ENCODE assay signal across 39 cellular contexts in the genomic region with DNA sequence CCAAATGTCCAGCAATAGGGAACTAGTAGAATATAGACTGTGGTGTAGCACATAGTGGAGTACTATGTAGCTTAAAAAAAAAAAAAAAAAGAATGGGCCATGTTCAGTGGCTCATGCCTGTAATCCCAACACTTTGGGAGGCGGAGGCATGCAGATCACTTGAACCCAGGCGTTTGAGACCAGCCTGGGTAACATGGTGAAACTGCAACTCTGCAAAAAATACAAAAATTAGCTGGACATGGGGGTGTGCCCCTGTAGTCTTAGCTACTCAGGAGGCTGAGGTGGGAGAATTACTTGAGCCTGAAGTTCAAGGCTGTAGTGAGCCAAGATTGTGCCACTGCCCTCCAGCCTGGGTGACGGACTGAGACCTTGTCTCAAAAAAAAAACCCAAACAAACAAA.
"Had no signal": no experiment of that assay in that cellular context is flagged by ENCODE, and none has a peak within 500 bp of the region (broad histone marks: within the 10 kb centered on the region; RNA-seq: fewer than 3 reads in every experiment).

No MANE protein-coding gene starts in this region.

- H3K4me1 ChIP-seq: ascending aorta, breast epithelium had no signal

- H3K27me3 Mint-ChIP-seq: activated naive CD4-positive, alpha-beta T cell treated with anti-CD3 and anti-CD28 coated beads, Interleukin-2, amount 50 U/mL, for 24 hours; activated naive CD8-positive, alpha-beta T cell; activated naive CD8-positive, alpha-beta T cell treated with anti-CD3 and anti-CD28 coated beads for 36 hours; activated T-cell treated with anti-CD3 and anti-CD28 coated beads, Interleukin-2, amount 50 U/mL, for 24 hours; activated T-helper 17 cell treated with anti-CD3 and anti-CD28 coated beads, Interleukin-2, amount 50 U/mL, for 72 hours; brain; central memory CD8-positive, alpha-beta T cell had no signal

- H3K9me3 ChIP-seq: adrenal gland, ascending aorta, body of pancreas, breast epithelium had no signal

- H3K27me3 ChIP-seq: adrenal gland, ascending aorta, body of pancreas, brain microvascular endothelial cell, breast epithelium, cardiac muscle cell had no signal

- FAIRE-seq: astrocyte, bronchial epithelial cell had no signal

- H3K4me3 Mint-ChIP-seq: activated naive CD4-positive, alpha-beta T cell treated with anti-CD3 and anti-CD28 coated beads for 36 hours; activated naive CD4-positive, alpha-beta T cell treated with anti-CD3 and anti-CD28 coated beads, Interleukin-2, amount 10 ng/mL, durations not matched to agents 7 days and 5 days; activated naive CD4-positive, alpha-beta T cell treated with anti-CD3 and anti-CD28 coated beads, Interleukin-2, amount 50 U/mL, for 24 hours; activated naive CD8-positive, alpha-beta T cell; activated naive CD8-positive, alpha-beta T cell treated with anti-CD3 and anti-CD28 coated beads for 36 hours; activated naive CD8-positive, alpha-beta T cell treated with anti-CD3 and anti-CD28 coated beads, Interleukin-2, amount 10 ng/mL, durations not matched to agents 7 days and 5 days; activated naive CD8-positive, alpha-beta T cell treated with anti-CD3 and anti-CD28 coated beads, Interleukin-2, amount 50 U/mL, for 24 hours; activated T-cell treated with anti-CD3 and anti-CD28 coated beads, Interleukin-2, amount 50 U/mL, for 24 hours; activated T-cell treated with anti-CD3 and anti-CD28 coated beads, Interleukin-2, amount 50 U/mL, for 4 hours; activated T-cell treated with anti-CD3 and anti-CD28 coated beads, Interleukin-2, amount 50 U/mL, for 72 hours; activated T-helper 1 cell treated with anti-CD3 and anti-CD28 coated beads, Interleukin-12 subunit alpha, Interleukin-12 subunit beta, Interleukin-2, Interleukin-4 antibody, amounts not matched to agents 30 ng/mL and 10 ng/mL and 1 ng/mL, durations not matched to agents 14 hours and 24 hours and 36 hours; activated T-helper 17 cell treated with anti-CD3 and anti-CD28 coated beads, Interleukin-2, amount 50 U/mL, for 72 hours; brain; central memory CD8-positive, alpha-beta T cell had no signal

- H3K9me3 Mint-ChIP-seq: activated naive CD4-positive, alpha-beta T cell treated with anti-CD3 and anti-CD28 coated beads, Interleukin-2, amount 10 ng/mL, durations not matched to agents 7 days and 5 days; activated naive CD4-positive, alpha-beta T cell treated with anti-CD3 and anti-CD28 coated beads, Interleukin-2, amount 50 U/mL, for 24 hours; activated naive CD4-positive, alpha-beta T cell treated with anti-CD3 and anti-CD28 coated beads, Interleukin-2, amount 50 U/mL, for 72 hours; activated T-cell treated with anti-CD3 and anti-CD28 coated beads, Interleukin-2, amount 50 U/mL, for 24 hours; activated T-cell treated with anti-CD3 and anti-CD28 coated beads, Interleukin-2, amount 50 U/mL, for 4 hours; activated T-cell treated with anti-CD3 and anti-CD28 coated beads, Interleukin-2, amount 50 U/mL, for 72 hours; activated T-helper 17 cell treated with anti-CD3 and anti-CD28 coated beads, Interleukin-2, amount 50 U/mL, for 72 hours; central memory CD8-positive, alpha-beta T cell had no signal

- H3K4me1 Mint-ChIP-seq: activated naive CD4-positive, alpha-beta T cell treated with anti-CD3 and anti-CD28 coated beads, Interleukin-2, amount 10 ng/mL, durations not matched to agents 7 days and 5 days; activated naive CD4-positive, alpha-beta T cell treated with anti-CD3 and anti-CD28 coated beads, Interleukin-2, amount 50 U/mL, for 24 hours; activated naive CD8-positive, alpha-beta T cell treated with anti-CD3 and anti-CD28 coated beads for 36 hours; activated naive CD8-positive, alpha-beta T cell treated with anti-CD3 and anti-CD28 coated beads, Interleukin-2, amount 10 ng/mL, durations not matched to agents 7 days and 5 days; activated T-helper 17 cell treated with anti-CD3 and anti-CD28 coated beads, Interleukin-2, amount 50 U/mL, for 72 hours had no signal

- H3K4me3 ChIP-seq: adrenal gland, ascending aorta, body of pancreas, breast epithelium, cardiac muscle cell had no signal

- H3K27ac ChIP-seq: adrenal gland, ascending aorta, body of pancreas, brain microvascular endothelial cell, breast epithelium, cardiac muscle cell had no signal

- H3K27ac Mint-ChIP-seq: activated naive CD4-positive, alpha-beta T cell treated with anti-CD3 and anti-CD28 coated beads for 36 hours; activated naive CD4-positive, alpha-beta T cell treated with anti-CD3 and anti-CD28 coated beads, Interleukin-2, amount 10 ng/mL, durations not matched to agents 7 days and 5 days; activated naive CD4-positive, alpha-beta T cell treated with anti-CD3 and anti-CD28 coated beads, Interleukin-2, amount 50 U/mL, for 24 hours; activated naive CD4-positive, alpha-beta T cell treated with anti-CD3 and anti-CD28 coated beads, Interleukin-2, amount 50 U/mL, for 72 hours; activated naive CD8-positive, alpha-beta T cell; activated naive CD8-positive, alpha-beta T cell treated with anti-CD3 and anti-CD28 coated beads for 36 hours; activated naive CD8-positive, alpha-beta T cell treated with anti-CD3 and anti-CD28 coated beads, Interleukin-2, amount 10 ng/mL, durations not matched to agents 7 days and 5 days; activated naive CD8-positive, alpha-beta T cell treated with anti-CD3 and anti-CD28 coated beads, Interleukin-2, amount 50 U/mL, for 24 hours; activated T-cell treated with anti-CD3 and anti-CD28 coated beads, Interleukin-2, amount 50 U/mL, for 24 hours; activated T-cell treated with anti-CD3 and anti-CD28 coated beads, Interleukin-2, amount 50 U/mL, for 72 hours; activated T-helper 1 cell treated with anti-CD3 and anti-CD28 coated beads, Interleukin-12 subunit alpha, Interleukin-12 subunit beta, Interleukin-2, Interleukin-4 antibody, amounts not matched to agents 30 ng/mL and 10 ng/mL and 1 ng/mL, durations not matched to agents 14 hours and 24 hours and 36 hours; activated T-helper 17 cell treated with anti-CD3 and anti-CD28 coated beads, Interleukin-2, amount 50 U/mL, for 72 hours; activated T-helper 2 cell treated with anti-CD3 and anti-CD28 coated beads, Interferon-gamma antibody, Interleukin-2, Interleukin-4, amounts not matched to agents 10 μg/mL and 5 μg/mL and 100 μg/mL, durations not matched to agents 14 hours and 24 hours and 36 hours; brain had no signal

- DNase-seq: activated effector memory CD4-positive, alpha-beta T cell treated with anti-CD3 and anti-CD28 coated beads, Interleukin-2, amount 50 U/mL, for 16 hours; activated effector memory CD4-positive, alpha-beta T cell treated with Interleukin-2 at 50 U/mL for 16 hours; activated gamma-delta T cell; activated gamma-delta T cell treated with Interleukin-2 at 50 U/mL for 16 hours; activated naive CD4-positive, alpha-beta T cell; activated naive CD4-positive, alpha-beta T cell treated with anti-CD3 and anti-CD28 coated beads for 36 hours; activated naive CD4-positive, alpha-beta T cell treated with anti-CD3 and anti-CD28 coated beads, Interleukin-2, amount 10 ng/mL, durations not matched to agents 7 days and 5 days; activated naive CD4-positive, alpha-beta T cell treated with anti-CD3 and anti-CD28 coated beads, Interleukin-2, amount 50 U/mL, for 16 hours; activated naive CD4-positive, alpha-beta T cell treated with Interleukin-2 at 50 U/mL for 16 hours; activated naive CD8-positive, alpha-beta T cell treated with anti-CD3 and anti-CD28 coated beads for 36 hours; activated naive CD8-positive, alpha-beta T cell treated with anti-CD3 and anti-CD28 coated beads, Interleukin-2, amount 10 ng/mL, durations not matched to agents 7 days and 5 days; activated naive CD8-positive, alpha-beta T cell treated with anti-CD3 and anti-CD28 coated beads, Interleukin-2, amount 50 U/mL, for 24 hours; activated T-cell treated with anti-CD3 and anti-CD28 coated beads, Interleukin-2, amount 50 U/mL, for 1 hour; activated T-cell treated with anti-CD3 and anti-CD28 coated beads, Interleukin-2, amount 50 U/mL, for 24 hours; activated T-cell treated with anti-CD3 and anti-CD28 coated beads, Interleukin-2, amount 50 U/mL, for 4 hours; activated T-cell treated with anti-CD3 and anti-CD28 coated beads, Interleukin-2, amount 50 U/mL, for 72 hours; adrenal gland; amniotic stem cell; amygdala; anterior cingulate cortex; aorta; body of pancreas; brain microvascular endothelial cell; caudate nucleus; central memory CD4-positive, alpha-beta T cell; cerebellar nuclear complex had no signal

- ATAC-seq: activated naive CD4-positive, alpha-beta T cell treated with anti-CD3 and anti-CD28 coated beads, Interleukin-2, amount 50 U/mL, for 72 hours; activated naive CD8-positive, alpha-beta T cell treated with anti-CD3 and anti-CD28 coated beads, Interleukin-2, amount 50 U/mL, for 24 hours; activated T-cell treated with anti-CD3 and anti-CD28 coated beads, Interleukin-2, amount 50 U/mL, for 4 hours; activated T-cell treated with anti-CD3 and anti-CD28 coated beads, Interleukin-2, amount 50 U/mL, for 72 hours; activated T-helper 17 cell treated with anti-CD3 and anti-CD28 coated beads, Interleukin-2, amount 50 U/mL, for 72 hours; body of pancreas had no signal

- H3K36me3 Mint-ChIP-seq: activated naive CD4-positive, alpha-beta T cell treated with anti-CD3 and anti-CD28 coated beads, Interleukin-2, amount 10 ng/mL, durations not matched to agents 7 days and 5 days; activated naive CD4-positive, alpha-beta T cell treated with anti-CD3 and anti-CD28 coated beads, Interleukin-2, amount 50 U/mL, for 24 hours; activated naive CD4-positive, alpha-beta T cell treated with anti-CD3 and anti-CD28 coated beads, Interleukin-2, amount 50 U/mL, for 72 hours; activated naive CD8-positive, alpha-beta T cell; activated naive CD8-positive, alpha-beta T cell treated with anti-CD3 and anti-CD28 coated beads for 36 hours; activated naive CD8-positive, alpha-beta T cell treated with anti-CD3 and anti-CD28 coated beads, Interleukin-2, amount 10 ng/mL, durations not matched to agents 7 days and 5 days had no signal

- H3K36me3 ChIP-seq: adrenal gland, ascending aorta, brain microvascular endothelial cell, breast epithelium, cardiac muscle cell had no signal
